In the genomic region with DNA sequence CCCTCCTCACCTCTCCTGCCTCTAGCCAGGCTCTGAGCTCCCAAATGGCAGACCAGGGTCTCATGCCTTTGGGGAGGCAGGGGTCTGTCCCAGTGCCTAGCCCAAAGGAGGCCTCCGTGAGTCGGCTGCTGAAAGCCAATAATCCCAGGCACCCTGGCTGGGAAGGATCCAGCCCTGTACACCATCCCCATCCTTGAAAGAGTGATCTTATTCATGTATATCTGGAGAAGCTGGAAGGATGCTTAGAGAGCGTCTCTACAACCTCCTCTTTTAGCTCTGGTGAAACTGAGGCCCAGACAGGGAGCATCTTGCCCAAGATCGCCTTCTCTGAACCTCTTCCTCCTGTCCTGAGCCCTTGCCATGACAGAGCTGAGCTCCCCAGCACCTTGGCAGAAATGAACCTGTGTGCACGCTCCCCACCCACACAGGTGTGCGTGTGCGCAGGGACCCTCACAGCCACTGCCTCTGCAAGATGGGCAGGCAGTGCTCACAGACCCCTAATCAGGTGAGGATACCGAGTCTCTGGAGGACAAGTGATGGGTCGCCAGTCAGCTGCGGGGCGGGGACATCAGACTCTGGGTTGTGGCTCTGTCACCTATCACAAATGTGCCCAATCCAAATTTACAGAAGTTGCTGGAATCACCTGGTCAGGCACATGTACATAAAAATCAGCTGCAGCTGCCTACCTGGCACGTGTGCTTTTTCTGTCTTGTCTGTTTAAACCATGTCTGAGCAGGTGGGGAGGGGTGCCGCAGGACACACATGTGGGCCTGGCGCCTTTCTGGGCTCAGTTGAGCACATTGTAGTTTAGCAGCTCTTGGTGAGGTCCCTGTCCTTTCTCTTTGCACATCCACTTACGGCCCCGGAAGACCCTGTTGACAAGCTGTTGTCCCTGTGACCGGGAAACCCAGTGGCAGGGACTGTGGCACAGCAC, we compare ENCODE assay signal across 2 cellular contexts.
TF ChIP-seq lines count a peak whose summit lies in the region.

No MANE protein-coding gene starts in this region.

TF ChIP-seq in SK-N-SH, 30 proteins besides CTCF, POLR2A, EP300 and RAD21 (continued from another document):
- TF ChIP-seq, protein P1, sequence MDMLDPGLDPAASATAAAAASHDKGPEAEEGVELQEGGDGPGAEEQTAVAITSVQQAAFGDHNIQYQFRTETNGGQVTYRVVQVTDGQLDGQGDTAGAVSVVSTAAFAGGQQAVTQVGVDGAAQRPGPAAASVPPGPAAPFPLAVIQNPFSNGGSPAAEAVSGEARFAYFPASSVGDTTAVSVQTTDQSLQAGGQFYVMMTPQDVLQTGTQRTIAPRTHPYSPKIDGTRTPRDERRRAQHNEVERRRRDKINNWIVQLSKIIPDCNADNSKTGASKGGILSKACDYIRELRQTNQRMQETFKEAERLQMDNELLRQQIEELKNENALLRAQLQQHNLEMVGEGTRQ (IDR thresholded peaks at IDR 0.05; ENCODE audit: borderline replicate concordance, low read depth, low read length): no peak
- TF ChIP-seq EZH2phosphoT487 (IDR thresholded peaks at IDR 0.05; ENCODE audit: borderline replicate concordance, low read depth) (no peak), MXI1 (IDR thresholded peaks at IDR 0.05; ENCODE audit: low read depth, low read length) (no peak), TAF1 (IDR thresholded peaks at IDR 0.05; ENCODE audit: borderline replicate concordance, low read depth, low read length) (no peak), SMC3 (IDR thresholded peaks at IDR 0.05; ENCODE audit: low read depth, low read length) (no peak)
- TF ChIP-seq, protein P2, sequence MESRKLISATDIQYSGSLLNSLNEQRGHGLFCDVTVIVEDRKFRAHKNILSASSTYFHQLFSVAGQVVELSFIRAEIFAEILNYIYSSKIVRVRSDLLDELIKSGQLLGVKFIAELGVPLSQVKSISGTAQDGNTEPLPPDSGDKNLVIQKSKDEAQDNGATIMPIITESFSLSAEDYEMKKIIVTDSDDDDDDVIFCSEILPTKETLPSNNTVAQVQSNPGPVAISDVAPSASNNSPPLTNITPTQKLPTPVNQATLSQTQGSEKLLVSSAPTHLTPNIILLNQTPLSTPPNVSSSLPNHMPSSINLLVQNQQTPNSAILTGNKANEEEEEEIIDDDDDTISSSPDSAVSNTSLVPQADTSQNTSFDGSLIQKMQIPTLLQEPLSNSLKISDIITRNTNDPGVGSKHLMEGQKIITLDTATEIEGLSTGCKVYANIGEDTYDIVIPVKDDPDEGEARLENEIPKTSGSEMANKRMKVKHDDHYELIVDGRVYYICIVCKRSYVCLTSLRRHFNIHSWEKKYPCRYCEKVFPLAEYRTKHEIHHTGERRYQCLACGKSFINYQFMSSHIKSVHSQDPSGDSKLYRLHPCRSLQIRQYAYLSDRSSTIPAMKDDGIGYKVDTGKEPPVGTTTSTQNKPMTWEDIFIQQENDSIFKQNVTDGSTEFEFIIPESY (IDR thresholded peaks at IDR 0.05; ENCODE audit: borderline replicate concordance, low read depth): no peak

TF ChIP-seq in SK-N-SH treated with all-trans-retinoic acid at 6 μM for 48 hours, 23 proteins besides CTCF, POLR2A, EP300 and RAD21 (continued from another document):
- TF ChIP-seq, protein P3, sequence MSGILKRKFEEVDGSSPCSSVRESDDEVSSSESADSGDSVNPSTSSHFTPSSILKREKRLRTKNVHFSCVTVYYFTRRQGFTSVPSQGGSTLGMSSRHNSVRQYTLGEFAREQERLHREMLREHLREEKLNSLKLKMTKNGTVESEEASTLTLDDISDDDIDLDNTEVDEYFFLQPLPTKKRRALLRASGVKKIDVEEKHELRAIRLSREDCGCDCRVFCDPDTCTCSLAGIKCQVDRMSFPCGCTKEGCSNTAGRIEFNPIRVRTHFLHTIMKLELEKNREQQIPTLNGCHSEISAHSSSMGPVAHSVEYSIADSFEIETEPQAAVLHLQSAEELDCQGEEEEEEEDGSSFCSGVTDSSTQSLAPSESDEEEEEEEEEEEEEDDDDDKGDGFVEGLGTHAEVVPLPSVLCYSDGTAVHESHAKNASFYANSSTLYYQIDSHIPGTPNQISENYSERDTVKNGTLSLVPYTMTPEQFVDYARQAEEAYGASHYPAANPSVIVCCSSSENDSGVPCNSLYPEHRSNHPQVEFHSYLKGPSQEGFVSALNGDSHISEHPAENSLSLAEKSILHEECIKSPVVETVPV (CRISPR knock-in tag; IDR thresholded peaks at IDR 0.05): no peak
- TF ChIP-seq ZNF8 (CRISPR knock-in tag; IDR thresholded peaks at IDR 0.05) (no peak), ZNF565 (CRISPR knock-in tag; conservative IDR thresholded peaks at IDR 0.05; ENCODE audit: low read depth) (no peak), TCF4 (CRISPR knock-in tag; IDR thresholded peaks at IDR 0.05; ENCODE audit: borderline replicate concordance) (no peak), TOX (CRISPR knock-in tag; IDR thresholded peaks at IDR 0.05; ENCODE audit: borderline replicate concordance) (no peak), ZFP30 (CRISPR knock-in tag; IDR thresholded peaks at IDR 0.05) (no peak), CSDC2 (CRISPR knock-in tag; IDR thresholded peaks at IDR 0.05) (no peak), ISL1 (CRISPR knock-in tag; IDR thresholded peaks at IDR 0.05) (no peak), ESRRG (CRISPR knock-in tag; IDR thresholded peaks at IDR 0.05) (no peak), PPARA (CRISPR knock-in tag; IDR thresholded peaks at IDR 0.05; ENCODE audit: borderline replicate concordance) (no peak), ZC3H10 (CRISPR knock-in tag; IDR thresholded peaks at IDR 0.05) (no peak)
- TF ChIP-seq, protein P4, sequence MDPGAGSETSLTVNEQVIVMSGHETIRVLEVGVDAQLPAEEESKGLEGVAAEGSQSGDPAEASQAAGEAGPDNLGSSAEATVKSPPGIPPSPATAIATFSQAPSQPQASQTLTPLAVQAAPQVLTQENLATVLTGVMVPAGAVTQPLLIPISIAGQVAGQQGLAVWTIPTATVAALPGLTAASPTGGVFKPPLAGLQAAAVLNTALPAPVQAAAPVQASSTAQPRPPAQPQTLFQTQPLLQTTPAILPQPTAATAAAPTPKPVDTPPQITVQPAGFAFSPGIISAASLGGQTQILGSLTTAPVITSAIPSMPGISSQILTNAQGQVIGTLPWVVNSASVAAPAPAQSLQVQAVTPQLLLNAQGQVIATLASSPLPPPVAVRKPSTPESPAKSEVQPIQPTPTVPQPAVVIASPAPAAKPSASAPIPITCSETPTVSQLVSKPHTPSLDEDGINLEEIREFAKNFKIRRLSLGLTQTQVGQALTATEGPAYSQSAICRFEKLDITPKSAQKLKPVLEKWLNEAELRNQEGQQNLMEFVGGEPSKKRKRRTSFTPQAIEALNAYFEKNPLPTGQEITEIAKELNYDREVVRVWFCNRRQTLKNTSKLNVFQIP (CRISPR knock-in tag; IDR thresholded peaks at IDR 0.05; ENCODE audit: borderline replicate concordance, low read depth): no peak
- TF ChIP-seq, protein P5, sequence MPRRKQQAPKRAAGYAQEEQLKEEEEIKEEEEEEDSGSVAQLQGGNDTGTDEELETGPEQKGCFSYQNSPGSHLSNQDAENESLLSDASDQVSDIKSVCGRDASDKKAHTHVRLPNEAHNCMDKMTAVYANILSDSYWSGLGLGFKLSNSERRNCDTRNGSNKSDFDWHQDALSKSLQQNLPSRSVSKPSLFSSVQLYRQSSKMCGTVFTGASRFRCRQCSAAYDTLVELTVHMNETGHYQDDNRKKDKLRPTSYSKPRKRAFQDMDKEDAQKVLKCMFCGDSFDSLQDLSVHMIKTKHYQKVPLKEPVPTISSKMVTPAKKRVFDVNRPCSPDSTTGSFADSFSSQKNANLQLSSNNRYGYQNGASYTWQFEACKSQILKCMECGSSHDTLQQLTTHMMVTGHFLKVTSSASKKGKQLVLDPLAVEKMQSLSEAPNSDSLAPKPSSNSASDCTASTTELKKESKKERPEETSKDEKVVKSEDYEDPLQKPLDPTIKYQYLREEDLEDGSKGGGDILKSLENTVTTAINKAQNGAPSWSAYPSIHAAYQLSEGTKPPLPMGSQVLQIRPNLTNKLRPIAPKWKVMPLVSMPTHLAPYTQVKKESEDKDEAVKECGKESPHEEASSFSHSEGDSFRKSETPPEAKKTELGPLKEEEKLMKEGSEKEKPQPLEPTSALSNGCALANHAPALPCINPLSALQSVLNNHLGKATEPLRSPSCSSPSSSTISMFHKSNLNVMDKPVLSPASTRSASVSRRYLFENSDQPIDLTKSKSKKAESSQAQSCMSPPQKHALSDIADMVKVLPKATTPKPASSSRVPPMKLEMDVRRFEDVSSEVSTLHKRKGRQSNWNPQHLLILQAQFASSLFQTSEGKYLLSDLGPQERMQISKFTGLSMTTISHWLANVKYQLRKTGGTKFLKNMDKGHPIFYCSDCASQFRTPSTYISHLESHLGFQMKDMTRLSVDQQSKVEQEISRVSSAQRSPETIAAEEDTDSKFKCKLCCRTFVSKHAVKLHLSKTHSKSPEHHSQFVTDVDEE (CRISPR knock-in tag; IDR thresholded peaks at IDR 0.05): no peak
- TF ChIP-seq, protein P6, sequence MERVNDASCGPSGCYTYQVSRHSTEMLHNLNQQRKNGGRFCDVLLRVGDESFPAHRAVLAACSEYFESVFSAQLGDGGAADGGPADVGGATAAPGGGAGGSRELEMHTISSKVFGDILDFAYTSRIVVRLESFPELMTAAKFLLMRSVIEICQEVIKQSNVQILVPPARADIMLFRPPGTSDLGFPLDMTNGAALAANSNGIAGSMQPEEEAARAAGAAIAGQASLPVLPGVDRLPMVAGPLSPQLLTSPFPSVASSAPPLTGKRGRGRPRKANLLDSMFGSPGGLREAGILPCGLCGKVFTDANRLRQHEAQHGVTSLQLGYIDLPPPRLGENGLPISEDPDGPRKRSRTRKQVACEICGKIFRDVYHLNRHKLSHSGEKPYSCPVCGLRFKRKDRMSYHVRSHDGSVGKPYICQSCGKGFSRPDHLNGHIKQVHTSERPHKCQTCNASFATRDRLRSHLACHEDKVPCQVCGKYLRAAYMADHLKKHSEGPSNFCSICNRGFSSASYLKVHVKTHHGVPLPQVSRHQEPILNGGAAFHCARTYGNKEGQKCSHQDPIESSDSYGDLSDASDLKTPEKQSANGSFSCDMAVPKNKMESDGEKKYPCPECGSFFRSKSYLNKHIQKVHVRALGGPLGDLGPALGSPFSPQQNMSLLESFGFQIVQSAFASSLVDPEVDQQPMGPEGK (CRISPR knock-in tag; IDR thresholded peaks at IDR 0.05; ENCODE audit: borderline replicate concordance): no peak
